In the genomic region with DNA sequence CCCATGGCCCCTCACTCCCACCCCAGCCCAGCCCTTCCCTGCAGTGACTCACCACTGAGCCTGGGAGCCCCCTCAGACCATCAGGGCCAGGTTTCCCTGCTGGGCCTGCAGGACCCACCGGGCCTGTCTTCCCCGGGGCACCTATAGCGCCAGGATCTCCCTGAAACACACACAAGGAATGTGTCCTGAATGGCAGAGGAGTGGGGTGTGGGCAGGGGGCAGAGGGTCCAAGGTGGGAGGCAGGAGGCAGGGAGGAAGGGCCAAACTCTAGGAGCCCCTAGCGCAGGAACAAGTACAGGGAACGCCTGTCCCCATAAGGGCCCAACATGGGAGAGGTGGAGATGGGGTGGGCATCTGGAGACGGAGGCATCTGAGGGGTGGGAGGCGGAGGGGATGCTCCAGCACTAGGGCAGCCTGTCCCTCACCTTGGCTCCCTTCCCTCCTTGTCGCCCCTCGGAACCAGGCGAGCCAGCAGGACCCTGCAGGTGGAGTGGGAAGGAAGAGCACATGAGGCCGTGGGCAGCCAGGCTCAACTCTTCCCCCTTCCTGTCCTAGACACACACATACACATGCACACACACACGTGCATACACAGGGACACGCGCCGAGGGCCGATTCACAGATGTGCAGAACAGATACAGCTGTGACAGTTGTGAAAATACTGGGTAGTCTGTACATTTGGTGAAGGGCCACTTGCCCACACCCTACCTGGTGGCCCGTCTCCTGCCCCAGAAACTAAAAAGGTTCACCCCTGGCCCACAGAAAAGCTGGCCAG, we compare ENCODE assay signal across 17 cellular contexts. TPM values are rescaled to one million over a fixed set of nuclear protein-coding genes. Genes with fewer than 3 reads are reported as not detected.
DNase-seq lines count a peak whose midpoint lies in the region; ATAC-seq, FAIRE-seq and TF ChIP-seq lines count a peak whose summit lies in the region.
"Had no signal": no experiment of that assay in that cellular context is flagged by ENCODE, and none has a peak within 500 bp of the region (broad histone marks: within the 10 kb centered on the region; RNA-seq: fewer than 3 reads in every experiment).

No MANE protein-coding gene starts in this region.

- ATAC-seq in SK-N-SH treated with all-trans-retinoic acid at 6 μM for 48 hours = no peak
- ATAC-seq in HG02885 (IDR thresholded peaks at IDR 0.05; ENCODE audit: poor library complexity, unreplicated experiment) = no peak

- H3K36me3 ChIP-seq in SK-N-SH (replicated peaks in 1 of 2; ENCODE audit: control insufficient read depth in 1 of 2, insufficient read depth in 2 of 2, low read length in 1 of 2) (no peaks in the 10 kb centered on the region), H7 (replicated peaks; ENCODE audit: control insufficient read depth, insufficient read depth, low read length) (no peaks in the 10 kb centered on the region), bronchial epithelial cell (ENCODE audit: control insufficient read depth, insufficient read depth, low read length) (no peaks in the 10 kb centered on the region), neuronal stem cell (replicated peaks in 1 of 2; ENCODE audit: control insufficient read depth in 2 of 2, insufficient read depth in 2 of 2, low read length in 2 of 2) (no peaks in the 10 kb centered on the region), Peyer's patch (no peaks in the 10 kb centered on the region)
- H3K36me3 ChIP-seq: MG63, SJCRH30 had no signal

- TF ChIP-seq POLR2A in Peyer's patch (IDR thresholded peaks at IDR 0.05) = no peak

- no peaks in the 10 kb centered on the region for H4K20me1 ChIP-seq in SK-N-SH (ENCODE audit: insufficient read depth)

- no peaks in the 10 kb centered on the region for H3F3A ChIP-seq in SK-N-SH (replicated peaks; ENCODE audit: insufficient read depth)

- peak; percentile 58 for FAIRE-seq in bronchial epithelial cell (lab: Jason Lieb, UNC)
- FAIRE-seq: D721Med had no signal

- H2BK120ac ChIP-seq in neuronal stem cell (ENCODE audit: low read depth, low read length) = no peak overlapping the region

- H4K8ac ChIP-seq in neuronal stem cell (ENCODE audit: low read depth, low read length) = no peak overlapping the region

- no peaks in the 10 kb centered on the region for H3K9me2 ChIP-seq in SK-N-SH

- peak overlapping the region; percentile 64 for H3K18ac ChIP-seq in neuronal stem cell (ENCODE audit: low read length)

- H3K4ac ChIP-seq in neuronal stem cell (ENCODE audit: low read length) = no peak overlapping the region

- 56% methylated on average over 15 of the region's 17 CpGs for WGBS in SK-N-SH (ENCODE audit: low lambda C conversion rate)
- no CpG with 5 or more reads among the region's 17 CpGs for WGBS in neuronal stem cell (ENCODE audit: extremely low coverage in 2 of 2, insufficient read length in 2 of 2, insufficient replicate concordance in 1 of 2), 2 donors

- H2BK12ac ChIP-seq in neuronal stem cell (ENCODE audit: low read length) = peak overlapping the region; percentile 84

- no peaks in the 10 kb centered on the region for H3K79me2 ChIP-seq in SK-N-SH (ENCODE audit: insufficient read depth)

- peak overlapping the region; percentile 37 for H2BK15ac ChIP-seq in neuronal stem cell (ENCODE audit: low read length)

- no peaks in the 10 kb centered on the region for H3K79me1 ChIP-seq in neuronal stem cell (ENCODE audit: low read depth, low read length)

- no peak overlapping the region for H3K9ac ChIP-seq in SK-N-SH
- no peak overlapping the region for H3K9ac ChIP-seq in neuronal stem cell (ENCODE audit: low read depth, low read length, poor library complexity)

- H3K4me2 ChIP-seq in SK-N-SH (no peak overlapping the region), neuronal stem cell (ENCODE audit: insufficient read depth, low read length, poor library complexity, severe bottlenecking) (no peak overlapping the region)

- in situ Hi-C loops in GM13976 (cut with MboI; ENCODE audit: low sequenced_read_pairs, unreplicated experiment) = no loop called here

- no peak overlapping the region for H4K91ac ChIP-seq in neuronal stem cell (ENCODE audit: low read depth, low read length, poor library complexity)

- H2BK5ac ChIP-seq in neuronal stem cell (ENCODE audit: low read length) = no peak overlapping the region

- no peak overlapping the region for H2AFZ ChIP-seq in SK-N-SH (ENCODE audit: low read depth)
- no peak overlapping the region for H2AFZ ChIP-seq in neuronal stem cell (ENCODE audit: low read length)

- DNase-seq in SK-N-SH = peak; percentile 22
- DNase-seq in H7 = peak; percentile 47
- no peak for DNase-seq in bronchial epithelial cell (ENCODE audit: low read depth)
- DNase-seq in neuronal stem cell (ENCODE audit: low spot score) = no peak
- no peak for DNase-seq in Peyer's patch
- no peak for DNase-seq in GM13976 (ENCODE audit: low spot score)
- DNase-seq: DMS79, HCEC 1CT, MG63, NCI-H1417 treated with DMSO at 0.1 percent for 48 hours, NCI-H187, NCI-H2107, SJCRH30 had no signal

- no peak for TF ChIP-seq EP300 in SK-N-SH (IDR thresholded peaks at IDR 0.05; ENCODE audit: borderline replicate concordance in 1 of 2, low read depth in 1 of 2, low read length in 1 of 2)

- no peaks in the 10 kb centered on the region; a peak in 1 of 4 replicates for H3K4me1 ChIP-seq in SK-N-SH (ENCODE audit: control insufficient read depth in 1 of 2, insufficient read depth in 2 of 2, low read depth in 1 of 2, low read length in 1 of 2)
- H3K4me1 ChIP-seq in neuronal stem cell (ENCODE audit: control insufficient read depth in 2 of 2, insufficient read depth in 1 of 2, low read depth in 1 of 2, low read length in 2 of 2) = no peaks in the 10 kb centered on the region
- H3K4me1 ChIP-seq in Peyer's patch = no peaks in the 10 kb centered on the region

- TF ChIP-seq RAD21 in SK-N-SH (IDR thresholded peaks at IDR 0.05; ENCODE audit: low read length) = no peak

- H3K27ac ChIP-seq in SK-N-SH (ENCODE audit: low read depth in 2 of 2, low read length in 1 of 2) (no peak overlapping the region), neuronal stem cell (replicated peaks; ENCODE audit: low read length) (no peak overlapping the region), Peyer's patch (no peak overlapping the region)
- H3K27ac ChIP-seq: C4-2B, SJCRH30 had no signal

- CTCF ChIA-PET in SK-N-SH (lab: Yijun Ruan, JAX) = interaction anchor here (1.2 kb wide), 1 partner anchor 81 kb away, joined by 3 read pairs; no protein-coding TSS in a partner anchor

- H2AK5ac ChIP-seq in neuronal stem cell (ENCODE audit: low read depth, low read length) = peak overlapping the region; percentile 98

- H3K9me3 ChIP-seq in SK-N-SH = no peaks in the 10 kb centered on the region
- H3K9me3 ChIP-seq in neuronal stem cell (replicated peaks in 1 of 2; ENCODE audit: control insufficient read depth in 2 of 2, insufficient read depth in 1 of 2, low read depth in 1 of 2, low read length in 2 of 2) = no peaks in the 10 kb centered on the region
- no peaks in the 10 kb centered on the region for H3K9me3 ChIP-seq in Peyer's patch
- H3K9me3 ChIP-seq: MG63, SJCRH30 had no signal

- no peak overlapping the region for H3K4me3 ChIP-seq in SK-N-SH (ENCODE audit: low read depth in 2 of 2, low read length in 1 of 2)
- H3K4me3 ChIP-seq in H7 (ENCODE audit: insufficient read depth, low read depth, low read length) = no peak overlapping the region
- no peak overlapping the region for H3K4me3 ChIP-seq in bronchial epithelial cell (ENCODE audit: low read depth, low read length)
- no peak overlapping the region for H3K4me3 ChIP-seq in neuronal stem cell (ENCODE audit: low read length in 2 of 2)
- H3K4me3 ChIP-seq in Peyer's patch = no peak overlapping the region
- H3K4me3 ChIP-seq: MG63, SJCRH30 had no signal

- POLR2A ChIA-PET in SK-N-SH (lab: Yijun Ruan, JAX) = no interaction called here

- H3K27me3 ChIP-seq in SK-N-SH (ENCODE audit: insufficient read depth) (no peaks in the 10 kb centered on the region), H7 (ENCODE audit: control insufficient read depth, insufficient read depth, low read length) (peaks cover 5% of the 10 kb centered on the region; the same call in 1 of the 2 replicates), bronchial epithelial cell (ENCODE audit: control insufficient read depth, insufficient read depth, low read length) (peaks cover 5% of the 10 kb centered on the region), neuronal stem cell (ENCODE audit: control insufficient read depth in 3 of 3, insufficient read depth in 3 of 3, low read depth in 1 of 3, low read length in 3 of 3) (peaks cover 0 to 4% (median 0%) of the 10 kb centered on the region in 3 experiments), Peyer's patch (no peaks in the 10 kb centered on the region)
- H3K27me3 ChIP-seq: MG63, SJCRH30 had no signal

- H3K14ac ChIP-seq in neuronal stem cell (ENCODE audit: low read length) = peak overlapping the region; percentile 8

- TF ChIP-seq CTCF in SK-N-SH (IDR thresholded peaks at IDR 0.05) (no peak), bronchial epithelial cell (IDR thresholded peaks at IDR 0.05; ENCODE audit: insufficient read depth, low read length, severe bottlenecking) (no peak), Peyer's patch (IDR thresholded peaks at IDR 0.05) (no peak), GM13976 (IDR thresholded peaks at IDR 0.05; ENCODE audit: borderline replicate concordance, control extremely low read depth, extremely low read depth, insufficient read depth, missing control alignments) (no peak)

- H3K23ac ChIP-seq in neuronal stem cell (ENCODE audit: low read depth, low read length, poor library complexity) = no peak overlapping the region

RNA-seq across cellular contexts. Expression of a gene that starts 24.7 kb away (rescaled TPM):
- polyA plus RNA-seq in SK-N-SH (2012; rRNA removed) = 0.99 and 1.1 TPM in 2 replicates
- polyA plus RNA-seq in SK-N-SH (2012; cell fraction: cytosol; rRNA removed) = 0.17 and 0.30 TPM in 2 replicates
- 11.9 TPM in 2 replicates for polyA plus RNA-seq in SK-N-SH (2012; cell fraction: nucleus; rRNA removed)
- 0.48 and 0.67 TPM in 2 replicates for total RNA-seq in H7 (2014; rRNA removed; shearing (Covaris generic))
- under 0.01 TPM in 2 replicates for total RNA-seq in bronchial epithelial cell
- polyA plus RNA-seq in neuronal stem cell (2013, experiment 1 of 2) = 0.86 TPM
- polyA plus RNA-seq in neuronal stem cell (2013, experiment 2 of 2) = 0.82 TPM
- 1 to 10 TPM in 1 of 4 donors, under 1 TPM in 2, not detected in 1; 0.18 to 2.5 (median 0.54) TPM for total RNA-seq in Peyer's patch

RNA-seq across cellular contexts. Expression of a gene that starts 32.9 kb away (rescaled TPM):
- polyA plus RNA-seq in SK-N-SH (2012; rRNA removed) = 45.8 and 61.0 TPM in 2 replicates
- 17.8 and 27.5 TPM in 2 replicates for polyA plus RNA-seq in SK-N-SH (2012; cell fraction: cytosol; rRNA removed)
- polyA plus RNA-seq in SK-N-SH (2012; cell fraction: nucleus; rRNA removed) = 154 and 237 TPM in 2 replicates
- total RNA-seq in H7 (2014; rRNA removed; shearing (Covaris generic)) = 16.7 and 18.1 TPM in 2 replicates
- 13.2 and 15.3 TPM in 2 replicates for total RNA-seq in bronchial epithelial cell
- polyA plus RNA-seq in neuronal stem cell (2013, experiment 1 of 2) = 18.7 TPM
- polyA plus RNA-seq in neuronal stem cell (2013, experiment 2 of 2) = 18.1 TPM
- total RNA-seq in Peyer's patch = 10 to 100 TPM; 23.1 to 56.7 (median 36.6) TPM

RNA-seq across cellular contexts. Expression of a gene that starts 33.1 kb away (rescaled TPM):
- 129 and 138 TPM in 2 replicates for polyA plus RNA-seq in SK-N-SH (2012; rRNA removed)
- polyA plus RNA-seq in SK-N-SH (2012; cell fraction: cytosol; rRNA removed) = 125 and 141 TPM in 2 replicates
- 115 and 121 TPM in 2 replicates for polyA plus RNA-seq in SK-N-SH (2012; cell fraction: nucleus; rRNA removed)
- 96.3 and 115 TPM in 2 replicates for total RNA-seq in H7 (2014; rRNA removed; shearing (Covaris generic))
- total RNA-seq in bronchial epithelial cell (90.4 and 94.0 TPM in 2 replicates), Peyer's patch (10 to 100 TPM; 33.8 to 99.0 (median 55.0) TPM)
- 42.0 TPM for polyA plus RNA-seq in neuronal stem cell (2013, experiment 1 of 2)
- 40.1 TPM for polyA plus RNA-seq in neuronal stem cell (2013, experiment 2 of 2)

RNA-seq across cellular contexts. Expression of a gene that starts 36.9 kb away (rescaled TPM):
- polyA plus RNA-seq in SK-N-SH (2012; rRNA removed) = 33.5 and 37.5 TPM in 2 replicates
- 21.5 and 28.7 TPM in 2 replicates for polyA plus RNA-seq in SK-N-SH (2012; cell fraction: cytosol; rRNA removed)
- 51.3 and 79.0 TPM in 2 replicates for polyA plus RNA-seq in SK-N-SH (2012; cell fraction: nucleus; rRNA removed)
- total RNA-seq in H7 (2014; rRNA removed; shearing (Covaris generic)) = 14.7 and 16.0 TPM in 2 replicates
- total RNA-seq in bronchial epithelial cell (59.8 and 76.4 TPM in 2 replicates), Peyer's patch (10 to 100 TPM; 26.4 to 58.0 (median 44.0) TPM)
- polyA plus RNA-seq in neuronal stem cell (2013, experiment 1 of 2) = 8.2 TPM
- 8.3 TPM for polyA plus RNA-seq in neuronal stem cell (2013, experiment 2 of 2)

RNA-seq across cellular contexts. Expression of a gene that starts 40.7 kb away (rescaled TPM):
- polyA plus RNA-seq in SK-N-SH (2012; rRNA removed) = 55.1 and 61.3 TPM in 2 replicates
- 30.4 and 40.3 TPM in 2 replicates for polyA plus RNA-seq in SK-N-SH (2012; cell fraction: cytosol; rRNA removed)
- 158 and 191 TPM in 2 replicates for polyA plus RNA-seq in SK-N-SH (2012; cell fraction: nucleus; rRNA removed)
- 18.5 and 19.7 TPM in 2 replicates for total RNA-seq in H7 (2014; rRNA removed; shearing (Covaris generic))
- total RNA-seq in bronchial epithelial cell (43.4 and 50.7 TPM in 2 replicates), Peyer's patch (10 to 100 TPM; 18.2 to 38.0 (median 20.7) TPM)
- 47.3 TPM for polyA plus RNA-seq in neuronal stem cell (2013, experiment 1 of 2)
- 47.9 TPM for polyA plus RNA-seq in neuronal stem cell (2013, experiment 2 of 2)

Comparison
In these comparisons a context has a peak if more than half of its experiments do, and no peak if none do; other contexts are left out.
1. DNase-seq: peak in SK-N-SH (single experiment) and H7 (single experiment); none in bronchial epithelial cell (single experiment), neuronal stem cell (single experiment), Peyer's patch (0 of 3) and GM13976 (single experiment).